ENCODE assay signal across 21 cellular contexts in the genomic region with DNA sequence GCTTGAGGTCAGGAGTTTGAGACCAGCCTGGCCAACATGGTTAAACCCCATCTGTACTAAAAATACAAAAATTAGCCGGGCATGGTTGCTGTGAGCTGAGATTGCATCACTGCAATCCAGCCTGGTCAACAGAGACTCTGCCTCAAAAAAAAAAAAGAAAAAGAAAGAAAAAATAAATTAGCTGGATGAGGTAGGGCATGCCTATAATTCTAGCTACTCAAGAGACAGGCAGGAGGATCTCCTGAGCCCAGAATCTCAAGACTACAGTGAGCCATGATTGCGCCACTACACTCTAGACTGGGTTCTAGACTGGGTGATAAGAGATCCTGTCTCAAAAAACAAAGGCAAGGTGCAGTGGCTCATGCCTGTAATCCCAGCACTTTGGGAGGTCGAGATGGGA. TPM values are rescaled to one million over a fixed set of nuclear protein-coding genes. Genes with fewer than 3 reads are reported as not detected.
A peak's percentile ranks its signal among the peaks of the same experiment; 100 is the strongest.
DNase-seq lines count a peak whose midpoint lies in the region; ATAC-seq and TF ChIP-seq lines count a peak whose summit lies in the region.
"Had no signal": no experiment of that assay in that cellular context is flagged by ENCODE, and none has a peak within 500 bp of the region (broad histone marks: within the 10 kb centered on the region; RNA-seq: fewer than 3 reads in every experiment).

No MANE protein-coding gene starts in this region.

- peak; percentile 11 for ATAC-seq in Right ventricle myocardium superior (ENCODE audit: poor library complexity)
- no peak for ATAC-seq in left ventricle myocardium superior
- ATAC-seq in stimulated activated memory B cell treated with anti-CD40 and anti-IgM and Interleukin-4, amounts not matched to agents 10 μg/mL and 1 μg/mL and 100 μg/mL, for 72 hours, result no peak
- ATAC-seq in stimulated activated naive B cell treated with anti-CD40 and anti-IgM and Interleukin-4, amounts not matched to agents 10 μg/mL and 1 μg/mL and 100 μg/mL, for 72 hours (replicated peaks), result no peak
- ATAC-seq in HG03342 (IDR thresholded peaks at IDR 0.05; ENCODE audit: unreplicated experiment), result no peak

- peaks cover 38% of the 10 kb centered on the region for H3K36me3 Mint-ChIP-seq in activated naive CD8-positive, alpha-beta T cell treated with anti-CD3 and anti-CD28 coated beads for 36 hours
- H3K36me3 Mint-ChIP-seq in stimulated activated memory B cell treated with anti-CD40 and anti-IgM and Interleukin-4, amounts not matched to agents 10 μg/mL and 1 μg/mL and 100 μg/mL, for 72 hours, result peaks cover 21% of the 10 kb centered on the region
- H3K36me3 Mint-ChIP-seq in stimulated activated naive B cell treated with anti-CD40 and anti-IgM and Interleukin-4, amounts not matched to agents 10 μg/mL and 1 μg/mL and 100 μg/mL, for 72 hours, result peaks cover 19 to 23% of the 10 kb centered on the region in 2 donors

- H3K27ac Mint-ChIP-seq in activated naive CD8-positive, alpha-beta T cell treated with anti-CD3 and anti-CD28 coated beads for 36 hours, result peak overlapping the region; percentile 51
- peak overlapping the region; percentile 71 for H3K27ac Mint-ChIP-seq in stimulated activated memory B cell treated with anti-CD40 and anti-IgM and Interleukin-4, amounts not matched to agents 10 μg/mL and 1 μg/mL and 100 μg/mL, for 72 hours
- no peak overlapping the region for H3K27ac Mint-ChIP-seq in stimulated activated naive B cell treated with anti-CD40 and anti-IgM and Interleukin-4, amounts not matched to agents 10 μg/mL and 1 μg/mL and 100 μg/mL, for 72 hours
- H3K27ac Mint-ChIP-seq: activated naive CD8-positive, alpha-beta T cell treated with anti-CD3 and anti-CD28 coated beads, Interleukin-2, amount 10 ng/mL, durations not matched to agents 7 days and 5 days had no signal

- H3K9me3 Mint-ChIP-seq in activated naive CD8-positive, alpha-beta T cell treated with anti-CD3 and anti-CD28 coated beads for 36 hours, result no peaks in the 10 kb centered on the region
- H3K9me3 Mint-ChIP-seq in stimulated activated memory B cell treated with anti-CD40 and anti-IgM and Interleukin-4, amounts not matched to agents 10 μg/mL and 1 μg/mL and 100 μg/mL, for 72 hours, result no peaks in the 10 kb centered on the region
- no peaks in the 10 kb centered on the region for H3K9me3 Mint-ChIP-seq in stimulated activated naive B cell treated with anti-CD40 and anti-IgM and Interleukin-4, amounts not matched to agents 10 μg/mL and 1 μg/mL and 100 μg/mL, for 72 hours
- H3K9me3 Mint-ChIP-seq: activated naive CD8-positive, alpha-beta T cell treated with anti-CD3 and anti-CD28 coated beads, Interleukin-2, amount 10 ng/mL, durations not matched to agents 7 days and 5 days had no signal

- no peak for DNase-seq in Right ventricle myocardium superior
- DNase-seq in left ventricle myocardium superior, result no peak
- DNase-seq in activated naive CD8-positive, alpha-beta T cell treated with anti-CD3 and anti-CD28 coated beads for 36 hours, result no peak
- DNase-seq in fibroblast of villous mesenchyme (ENCODE audit: low read depth), result peak; percentile 51
- no peak for DNase-seq in stimulated activated naive B cell treated with anti-CD40 and anti-IgM and Interleukin-4, amounts not matched to agents 10 μg/mL and 1 μg/mL and 100 μg/mL, for 72 hours
- DNase-seq in DMS 273 (lab: John Stamatoyannopoulos, UW; ENCODE audit: unreplicated experiment), result no peak
- DNase-seq: ACHN; activated CD4-positive, alpha-beta T cell treated with anti-CD3 and anti-CD28 coated beads, Interleukin-2, amount 50 U/mL, for 4 hours; activated naive CD8-positive, alpha-beta T cell treated with anti-CD3 and anti-CD28 coated beads, Interleukin-2, amount 10 ng/mL, durations not matched to agents 7 days and 5 days; activated T-cell treated with anti-CD3 and anti-CD28 coated beads, Interleukin-2, amount 50 U/mL, for 48 hours; COR-L47; dorsolateral prefrontal cortex; NCI-H1105 treated with DMSO at 0.1 percent for 48 hours; NCI-H82; sigmoid colon; substantia nigra had no signal

- H3K4me3 ChIP-seq in fibroblast of villous mesenchyme (ENCODE audit: low read depth, low read length), result no peak overlapping the region
- H3K4me3 ChIP-seq: breast epithelium, dorsolateral prefrontal cortex, esophagus muscularis mucosa, hepatocyte, sigmoid colon had no signal

- no peak overlapping the region for H3K4me3 Mint-ChIP-seq in activated naive CD8-positive, alpha-beta T cell treated with anti-CD3 and anti-CD28 coated beads for 36 hours
- H3K4me3 Mint-ChIP-seq in stimulated activated memory B cell treated with anti-CD40 and anti-IgM and Interleukin-4, amounts not matched to agents 10 μg/mL and 1 μg/mL and 100 μg/mL, for 72 hours, result no peak overlapping the region
- H3K4me3 Mint-ChIP-seq in stimulated activated naive B cell treated with anti-CD40 and anti-IgM and Interleukin-4, amounts not matched to agents 10 μg/mL and 1 μg/mL and 100 μg/mL, for 72 hours, result no peak overlapping the region
- H3K4me3 Mint-ChIP-seq: activated naive CD8-positive, alpha-beta T cell treated with anti-CD3 and anti-CD28 coated beads, Interleukin-2, amount 10 ng/mL, durations not matched to agents 7 days and 5 days had no signal

- H3K4me1 Mint-ChIP-seq in activated naive CD8-positive, alpha-beta T cell treated with anti-CD3 and anti-CD28 coated beads for 36 hours, result peaks cover 59% of the 10 kb centered on the region
- H3K4me1 Mint-ChIP-seq in stimulated activated memory B cell treated with anti-CD40 and anti-IgM and Interleukin-4, amounts not matched to agents 10 μg/mL and 1 μg/mL and 100 μg/mL, for 72 hours, result peaks cover 63% of the 10 kb centered on the region
- H3K4me1 Mint-ChIP-seq in stimulated activated naive B cell treated with anti-CD40 and anti-IgM and Interleukin-4, amounts not matched to agents 10 μg/mL and 1 μg/mL and 100 μg/mL, for 72 hours, result peaks cover 39 to 70% of the 10 kb centered on the region in 2 donors

- TF ChIP-seq CTCF in fibroblast of villous mesenchyme (IDR thresholded peaks at IDR 0.05; ENCODE audit: insufficient read depth, low read depth, low read length), result no peak

- no peaks in the 10 kb centered on the region for H3K27me3 Mint-ChIP-seq in activated naive CD8-positive, alpha-beta T cell treated with anti-CD3 and anti-CD28 coated beads for 36 hours
- no peaks in the 10 kb centered on the region for H3K27me3 Mint-ChIP-seq in stimulated activated memory B cell treated with anti-CD40 and anti-IgM and Interleukin-4, amounts not matched to agents 10 μg/mL and 1 μg/mL and 100 μg/mL, for 72 hours
- no peaks in the 10 kb centered on the region for H3K27me3 Mint-ChIP-seq in stimulated activated naive B cell treated with anti-CD40 and anti-IgM and Interleukin-4, amounts not matched to agents 10 μg/mL and 1 μg/mL and 100 μg/mL, for 72 hours
- H3K27me3 Mint-ChIP-seq: activated naive CD8-positive, alpha-beta T cell treated with anti-CD3 and anti-CD28 coated beads, Interleukin-2, amount 10 ng/mL, durations not matched to agents 7 days and 5 days had no signal

- intact Hi-C loops in Right ventricle myocardium superior (cut with DNase I), result no loop called here
- intact Hi-C loops in left ventricle myocardium superior (cut with micrococcal nuclease), result no loop called here

RNA-seq across cellular contexts. Expression of a gene that starts 16.9 kb away (rescaled TPM):
- total RNA-seq in Right ventricle myocardium superior (43.3 TPM), left ventricle myocardium superior (53.2 TPM), fibroblast of villous mesenchyme (43.5 and 65.2 TPM in 2 replicates)
- 100 to 1,000 TPM; 122 TPM for total RNA-seq in activated naive CD8-positive, alpha-beta T cell treated with anti-CD3 and anti-CD28 coated beads for 36 hours
